17 cellular contexts compared by ENCODE assay signal in the genomic region with DNA sequence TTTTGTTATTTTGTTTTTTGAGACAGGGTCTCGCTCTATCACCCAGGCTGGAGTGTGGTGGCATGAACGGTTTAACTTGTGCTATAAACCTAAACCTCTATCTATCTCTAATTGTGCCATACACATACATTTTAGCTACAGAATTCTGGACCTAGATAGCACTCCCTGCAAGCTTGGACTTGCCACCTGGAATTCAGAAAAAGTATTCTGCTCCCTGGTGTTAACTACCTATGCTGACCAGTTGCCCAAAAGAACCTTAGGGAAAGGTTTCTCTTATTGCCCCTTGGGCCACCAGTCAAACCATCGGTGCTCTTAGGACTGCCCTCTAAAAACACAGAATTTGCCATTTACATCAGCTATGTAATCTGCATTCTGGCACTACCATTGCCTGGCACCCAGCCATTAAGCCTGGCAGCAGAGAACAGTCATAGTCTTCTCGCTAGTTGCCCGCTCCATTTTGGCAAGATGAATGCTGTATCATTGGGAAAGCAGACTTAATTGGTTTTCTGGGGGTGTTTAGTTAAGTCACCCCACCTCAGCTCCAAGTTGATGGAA. TPM values are rescaled to one million over a fixed set of nuclear protein-coding genes. Genes with fewer than 3 reads are reported as not detected.
DNase-seq lines count a peak whose midpoint lies in the region; ATAC-seq and TF ChIP-seq lines count a peak whose summit lies in the region.
"Had no signal": no experiment of that assay in that cellular context is flagged by ENCODE, and none has a peak within 500 bp of the region (broad histone marks: within the 10 kb centered on the region; RNA-seq: fewer than 3 reads in every experiment).

No MANE protein-coding gene starts in this region.

- peaks cover 0 to 3% (median 0%) of the 10 kb centered on the region in 45 donors for H3K27me3 ChIP-seq in dorsolateral prefrontal cortex
- H3K27me3 ChIP-seq: uterus had no signal

- H3K4me1 Mint-ChIP-seq in activated T-helper 2 cell treated with anti-CD3 and anti-CD28 coated beads, Interferon-gamma antibody, Interleukin-2, Interleukin-4, amounts not matched to agents 10 μg/mL and 5 μg/mL and 100 μg/mL, durations not matched to agents 14 hours and 24 hours and 36 hours (ENCODE audit: low read depth) = peaks cover 33% of the 10 kb centered on the region

- intact Hi-C loops in dorsolateral prefrontal cortex (cut with DNase I) = loop anchor here in 1 of 2 donors (2.0 kb wide), 1 partner anchor 21 kb away; no protein-coding TSS in a partner anchor
- intact Hi-C loops in activated T-helper 2 cell treated with anti-CD3 and anti-CD28 coated beads, Interferon-gamma antibody, Interleukin-2, Interleukin-4, amounts not matched to agents 10 μg/mL and 5 μg/mL and 100 μg/mL, durations not matched to agents 14 hours and 24 hours and 36 hours (cut with micrococcal nuclease) = no loop called here

- H3K27me3 Mint-ChIP-seq in activated T-helper 2 cell treated with anti-CD3 and anti-CD28 coated beads, Interferon-gamma antibody, Interleukin-2, Interleukin-4, amounts not matched to agents 10 μg/mL and 5 μg/mL and 100 μg/mL, durations not matched to agents 14 hours and 24 hours and 36 hours (ENCODE audit: low read depth) = no peaks in the 10 kb centered on the region
- H3K27me3 Mint-ChIP-seq: naive thymus-derived CD8-positive, alpha-beta T cell had no signal

- H3K36me3 Mint-ChIP-seq in activated T-helper 2 cell treated with anti-CD3 and anti-CD28 coated beads, Interferon-gamma antibody, Interleukin-2, Interleukin-4, amounts not matched to agents 10 μg/mL and 5 μg/mL and 100 μg/mL, durations not matched to agents 14 hours and 24 hours and 36 hours (ENCODE audit: low read depth) = no peaks in the 10 kb centered on the region
- H3K36me3 Mint-ChIP-seq: naive thymus-derived CD8-positive, alpha-beta T cell had no signal

- TF ChIP-seq CTCF in dorsolateral prefrontal cortex (IDR thresholded peaks at IDR 0.05 in 54 of 56, conservative IDR thresholded peaks at IDR 0.05 in 2 of 56; ENCODE audit: low read depth in 1 of 56, partially characterized antibody in 56 of 56) = no peak

- DNase-seq in C1 segment of cervical spinal cord (lab: John Stamatoyannopoulos, UW) = peak in 9 of 14 donors; percentile 3 to 69 (median 48)
- peak; percentile 51 for DNase-seq in NCI-H1105 treated with DMSO at 0.1 percent for 48 hours (lab: John Stamatoyannopoulos, UW)
- peak in 9 of 10 donors; percentile 68 to 91 (median 81) for DNase-seq in dorsolateral prefrontal cortex
- DNase-seq in middle frontal gyrus (ENCODE audit: extremely low spot score, low spot score) = peak; percentile 63
- DNase-seq in activated T-helper 2 cell treated with anti-CD3 and anti-CD28 coated beads, Interferon-gamma antibody, Interleukin-2, Interleukin-4, amounts not matched to agents 10 μg/mL and 5 μg/mL and 100 μg/mL, durations not matched to agents 14 hours and 24 hours and 36 hours (ENCODE audit: low spot score) = no peak
- DNase-seq in DMS53 treated with DMSO at 0.1 percent for 48 hours (lab: John Stamatoyannopoulos, UW; ENCODE audit: unreplicated experiment) = no peak
- no peak for DNase-seq in KBM-7
- DNase-seq: EL; Karpas-422; naive thymus-derived CD8-positive, alpha-beta T cell; NCI-H1436 treated with DMSO at 0.1 percent for 48 hours; Right ventricle myocardium superior; stimulated activated naive CD4-positive, alpha-beta T cell treated with Interleukin-2 at 50 U/mL for 16 hours; uterus had no signal

- in situ Hi-C loops in KBM-7 (cut with MboI; ENCODE audit: low pct_unique_long_range_greater_than_20kb, low sequenced_read_pairs) = no loop called here

- H3K4me3 ChIP-seq in dorsolateral prefrontal cortex = peak overlapping the region in 14 of 59 donors; percentile 5 to 36 (median 20)
- H3K4me3 ChIP-seq: uterus had no signal

- no peak overlapping the region for H3K4me3 Mint-ChIP-seq in activated T-helper 2 cell treated with anti-CD3 and anti-CD28 coated beads, Interferon-gamma antibody, Interleukin-2, Interleukin-4, amounts not matched to agents 10 μg/mL and 5 μg/mL and 100 μg/mL, durations not matched to agents 14 hours and 24 hours and 36 hours (ENCODE audit: low read depth)
- H3K4me3 Mint-ChIP-seq: activated T-helper 1 cell treated with anti-CD3 and anti-CD28 coated beads, Interleukin-12 subunit alpha, Interleukin-12 subunit beta, Interleukin-2, Interleukin-4 antibody, amounts not matched to agents 30 ng/mL and 10 ng/mL and 1 ng/mL, durations not matched to agents 14 hours and 24 hours and 36 hours; naive thymus-derived CD8-positive, alpha-beta T cell; T-helper 1 cell treated with Interleukin-12 subunit alpha and Interleukin-12 subunit beta and Interleukin-4 antibody, amounts not matched to agents 30 μg/mL and 1 μg/mL, for 36 hours had no signal

- H3K27ac Mint-ChIP-seq in activated T-helper 2 cell treated with anti-CD3 and anti-CD28 coated beads, Interferon-gamma antibody, Interleukin-2, Interleukin-4, amounts not matched to agents 10 μg/mL and 5 μg/mL and 100 μg/mL, durations not matched to agents 14 hours and 24 hours and 36 hours = no peak overlapping the region
- H3K27ac Mint-ChIP-seq: activated T-helper 1 cell treated with anti-CD3 and anti-CD28 coated beads, Interleukin-12 subunit alpha, Interleukin-12 subunit beta, Interleukin-2, Interleukin-4 antibody, amounts not matched to agents 30 ng/mL and 10 ng/mL and 1 ng/mL, durations not matched to agents 14 hours and 24 hours and 36 hours; T-helper 1 cell treated with Interleukin-12 subunit alpha and Interleukin-12 subunit beta and Interleukin-4 antibody, amounts not matched to agents 30 μg/mL and 1 μg/mL, for 36 hours had no signal

- ATAC-seq in HG02938 (IDR thresholded peaks at IDR 0.05; ENCODE audit: unreplicated experiment) = no peak
- ATAC-seq: naive thymus-derived CD8-positive, alpha-beta T cell had no signal

- H3K27ac ChIP-seq in dorsolateral prefrontal cortex = peak overlapping the region in 51 of 59 donors; percentile 0 to 88 (median 60)
- H3K27ac ChIP-seq: uterus had no signal

- peaks cover 3% of the 10 kb centered on the region for H3K9me3 Mint-ChIP-seq in activated T-helper 2 cell treated with anti-CD3 and anti-CD28 coated beads, Interferon-gamma antibody, Interleukin-2, Interleukin-4, amounts not matched to agents 10 μg/mL and 5 μg/mL and 100 μg/mL, durations not matched to agents 14 hours and 24 hours and 36 hours
- H3K9me3 Mint-ChIP-seq: activated T-helper 1 cell treated with anti-CD3 and anti-CD28 coated beads, Interleukin-12 subunit alpha, Interleukin-12 subunit beta, Interleukin-2, Interleukin-4 antibody, amounts not matched to agents 30 ng/mL and 10 ng/mL and 1 ng/mL, durations not matched to agents 14 hours and 24 hours and 36 hours had no signal

RNA-seq across cellular contexts. Expression of a gene that starts 55.3 kb away (rescaled TPM):
- 10 to 100 TPM in 119 of 120 experiments, 1 to 10 TPM in 1; 9.6 to 30.0 (median 15.3) TPM for total RNA-seq in dorsolateral prefrontal cortex
- 517 and 526 TPM in 2 replicates for total RNA-seq in activated T-helper 2 cell treated with anti-CD3 and anti-CD28 coated beads, Interferon-gamma antibody, Interleukin-2, Interleukin-4, amounts not matched to agents 10 μg/mL and 5 μg/mL and 100 μg/mL, durations not matched to agents 14 hours and 24 hours and 36 hours

Comparison
In these comparisons a context has a peak if more than half of its experiments do, and no peak if none do; other contexts are left out.
1. DNase-seq: peak in C1 segment of cervical spinal cord (9 of 14), NCI-H1105 treated with DMSO at 0.1 percent for 48 hours (single experiment), dorsolateral prefrontal cortex (9 of 10) and middle frontal gyrus (single experiment); none in activated T-helper 2 cell treated with anti-CD3 and anti-CD28 coated beads, Interferon-gamma antibody, Interleukin-2, Interleukin-4, amounts not matched to agents 10 μg/mL and 5 μg/mL and 100 μg/mL, durations not matched to agents 14 hours and 24 hours and 36 hours (single experiment), DMS53 treated with DMSO at 0.1 percent for 48 hours (single experiment) and KBM-7 (single experiment).
2. RNA of a gene that starts 55.3 kb away (total RNA-seq): 517 to 526 TPM in activated T-helper 2 cell treated with anti-CD3 and anti-CD28 coated beads, Interferon-gamma antibody, Interleukin-2, Interleukin-4, amounts not matched to agents 10 μg/mL and 5 μg/mL and 100 μg/mL, durations not matched to agents 14 hours and 24 hours and 36 hours; 9.6 to 30.0 TPM in dorsolateral prefrontal cortex; every median in the first group is over 10 times any median in the second.